ENCODE assay signal across 8 cellular contexts in genomic region chr11:129695543-129696308, GRCh38.
DNase-seq lines count a peak whose midpoint lies in the region; ATAC-seq and TF ChIP-seq lines count a peak whose summit lies in the region.

No MANE protein-coding gene starts in this region.

- H3K4me3 Mint-ChIP-seq in naive B cell: peak overlapping the region; percentile 66 to 89 (median 84)

- TF ChIP-seq CTCF in epithelial cell of esophagus (IDR thresholded peaks at IDR 0.05; ENCODE audit: insufficient read depth, low read depth, low read length, missing control alignments): peak; percentile 80

- no peaks in the 10 kb centered on the region for H3K36me3 Mint-ChIP-seq in naive B cell

- H3K27me3 Mint-ChIP-seq in naive B cell: peaks cover 22 to 63% (median 35%) of the 10 kb centered on the region in 3 donors

- H3K27ac Mint-ChIP-seq in naive B cell: peak overlapping the region in 2 of 6 donors; percentile 32 to 61

- DNase-seq in 8988T (peak; percentile 51), NCI-H2227 treated with DMSO at 0.1 percent for 48 hours (lab: John Stamatoyannopoulos, UW) (peak; percentile 2), epithelial cell of esophagus (ENCODE audit: low read depth) (peak; percentile 68), naive B cell (peak; percentile 42)
- DNase-seq in activated CD8-positive, alpha-beta memory T cell treated with anti-CD3 and anti-CD28 coated beads for 24 hours: peak; percentile 87
- DNase-seq in stimulated activated naive CD8-positive, alpha-beta T cell treated with anti-CD3 and anti-CD28 coated beads, Interleukin-15, Interleukin-2, amounts not matched to agents 100 U/mL and 50 U/mL, for 24 hours: peak; percentile 78

- peaks cover 6 to 12% (median 7%) of the 10 kb centered on the region in 3 donors for H3K4me1 Mint-ChIP-seq in naive B cell

- ATAC-seq in GM18511 (IDR thresholded peaks at IDR 0.05; ENCODE audit: unreplicated experiment) (peak; percentile 87), HG02981 (IDR thresholded peaks at IDR 0.05; ENCODE audit: unreplicated experiment) (peak; percentile 84), naive B cell (ENCODE audit: low read depth in 2 of 2) (peak; percentile 87 to 90)
- peak; percentile 89 for ATAC-seq in stimulated activated naive CD8-positive, alpha-beta T cell treated with anti-CD3 and anti-CD28 coated beads, Interleukin-15, Interleukin-2, amounts not matched to agents 100 U/mL and 50 U/mL, for 24 hours

- H3K9me3 Mint-ChIP-seq in naive B cell: peaks cover 0 to 2% (median 0%) of the 10 kb centered on the region in 7 donors

- H3K4me3 ChIP-seq in epithelial cell of esophagus (ENCODE audit: low read length): no peak overlapping the region

Comparison
In these comparisons a context has a peak if more than half of its experiments do, and no peak if none do; other contexts are left out.
1. DNase-seq: peak in every context shown above with its lines; median percentile 87 in activated CD8-positive, alpha-beta memory T cell treated with anti-CD3 and anti-CD28 coated beads for 24 hours; 78 in stimulated activated naive CD8-positive, alpha-beta T cell treated with anti-CD3 and anti-CD28 coated beads, Interleukin-15, Interleukin-2, amounts not matched to agents 100 U/mL and 50 U/mL, for 24 hours; 68 in epithelial cell of esophagus; 51 in 8988T; 42 in naive B cell; 2 in NCI-H2227 treated with DMSO at 0.1 percent for 48 hours.